In genomic region chr22:48218889-48219420, GRCh38 we compare ENCODE assay signal across 24 cellular contexts.
DNase-seq lines count a peak whose midpoint lies in the region; ATAC-seq, FAIRE-seq and TF ChIP-seq lines count a peak whose summit lies in the region.
"Had no signal": no experiment of that assay in that cellular context is flagged by ENCODE, and none has a peak within 500 bp of the region (broad histone marks: within the 10 kb centered on the region; RNA-seq: fewer than 3 reads in every experiment).

No MANE protein-coding gene starts in this region.

- no peak overlapping the region for H4K8ac ChIP-seq in H1 (ENCODE audit: extremely low read depth, insufficient read depth, low read length)

- TF ChIP-seq CTCF in H1 (IDR thresholded peaks at IDR 0.05; ENCODE audit: control extremely low read depth in 1 of 3, insufficient read depth in 1 of 3, low read depth in 1 of 3, low read length in 3 of 3): no peak
- no peak for TF ChIP-seq CTCF in lung (IDR thresholded peaks at IDR 0.05; ENCODE audit: control extremely low read depth, extremely low read depth)
- no peak for TF ChIP-seq CTCF in testis (IDR thresholded peaks at IDR 0.05)

- peak overlapping the region; percentile 77 for H2AFZ ChIP-seq in H1 (ENCODE audit: low read length)
- H2AFZ ChIP-seq: GM23248 had no signal

- H4K20me1 ChIP-seq in H1 (replicated peaks in 1 of 2; ENCODE audit: control insufficient read depth in 1 of 2, insufficient read depth in 2 of 2, low read length in 2 of 2): no peaks in the 10 kb centered on the region
- H4K20me1 ChIP-seq: BLaER1 treated with 17β-estradiol and CSF1 and Interleukin-3, amounts not matched to agents 10 nM and 100 nM had no signal

- no peaks in the 10 kb centered on the region for H3K79me1 ChIP-seq in H1 (ENCODE audit: low read depth, low read length)

- no peak overlapping the region for H3K56ac ChIP-seq in H1 (replicated peaks; ENCODE audit: insufficient read length, low read depth, low read length)

- H2AK5ac ChIP-seq in H1 (ENCODE audit: low read depth, low read length): no peak overlapping the region

- WGBS in H1 (ENCODE audit: extremely low coverage in 1 of 2, insufficient coverage in 1 of 2, insufficient read length in 1 of 2, insufficient replicate concordance in 2 of 2, low coverage in 1 of 2, low lambda C conversion rate in 2 of 2, missing lambda C conversion rate in 1 of 2), 2 experiments: 70% methylated on average over 7 of the region's 7 CpGs; no CpG with 5 or more reads in 1 of the 2 experiments
- WGBS in lung, 2 donors: 53 to 55% methylated on average over 7 of the region's 7 CpGs
- 58% methylated on average over 7 of the region's 7 CpGs for WGBS in testis, 2 donors

- H4K5ac ChIP-seq in H1 (ENCODE audit: insufficient read length, low read depth, low read length): no peak overlapping the region

- CTCF ChIA-PET in H1 (lab: Charles Lee; ENCODE audit: partially characterized antibody): interaction anchor here (0.6 to 1.0 kb wide), 3 partner anchors 23 to 71 kb away, joined by 3 to 4 read pairs (median 3); no protein-coding TSS in a partner anchor

- 0 out of 2 replicates have a peak overlapping the region, but pooled peaks have one; percentile 53 for H2BK12ac ChIP-seq in H1 (ENCODE audit: low read depth, low read length)

- H3K79me2 ChIP-seq in H1 (ENCODE audit: control insufficient read depth in 1 of 2, insufficient read depth in 2 of 2, low read length in 2 of 2): no peaks in the 10 kb centered on the region

- no peak overlapping the region; a peak in 1 of 4 replicates for H3K4me2 ChIP-seq in H1 (ENCODE audit: insufficient read depth in 1 of 2, low read depth in 2 of 2, low read length in 2 of 2)
- H3K4me2 ChIP-seq: BLaER1 treated with 17β-estradiol and CSF1 and Interleukin-3, amounts not matched to agents 10 nM and 100 nM had no signal

- H2BK20ac ChIP-seq in H1 (ENCODE audit: low read length): no peak overlapping the region

- H3K4ac ChIP-seq in H1 (replicated peaks; ENCODE audit: insufficient read length, low read depth, low read length): no peak overlapping the region

- no peak overlapping the region for H3K14ac ChIP-seq in H1 (ENCODE audit: insufficient read length)

- intact Hi-C loops in testis (cut with DNase I; ENCODE audit: low total_unique reads): no loop called here

- no peak overlapping the region; the same call in 1 of the 2 replicates for H2BK15ac ChIP-seq in H1 (ENCODE audit: low read length)

- TF ChIP-seq RAD21 in H1 (IDR thresholded peaks at IDR 0.05 in 1 of 2, conservative IDR thresholded peaks at IDR 0.05 in 1 of 2; ENCODE audit: low read depth in 2 of 2, low read length in 2 of 2): no peak; a peak in 1 of 4 replicates

- ATAC-seq in lung (ENCODE audit: insufficient read depth, low FRiP score) (no peak), GM18511 (IDR thresholded peaks at IDR 0.05; ENCODE audit: unreplicated experiment) (no peak)
- ATAC-seq: HCT116, Panc1 had no signal

- TF ChIP-seq EP300 in H1 (IDR thresholded peaks at IDR 0.05; ENCODE audit: borderline replicate concordance in 1 of 2, low read depth in 2 of 2, low read length in 2 of 2): no peak

- no peak overlapping the region for H2BK5ac ChIP-seq in H1 (ENCODE audit: low read depth, low read length)

- H3K36me3 ChIP-seq in H7 (replicated peaks; ENCODE audit: control insufficient read depth, insufficient read depth, low read length) (no peaks in the 10 kb centered on the region), H1 (ENCODE audit: control insufficient read depth in 2 of 4, insufficient read depth in 4 of 4, low read length in 3 of 4) (no peaks in the 10 kb centered on the region), lung (ENCODE audit: control insufficient read depth in 2 of 2, insufficient read depth in 2 of 2, low read length in 2 of 2) (no peaks in the 10 kb centered on the region), testis (ENCODE audit: low read depth, missing control alignments) (no peaks in the 10 kb centered on the region)
- H3K36me3 ChIP-seq: BLaER1 treated with 17β-estradiol and CSF1 and Interleukin-3, amounts not matched to agents 10 nM and 100 nM had no signal

- H3K27ac ChIP-seq in H1 (ENCODE audit: low read depth, low read length): no peak overlapping the region
- no peak overlapping the region for H3K27ac ChIP-seq in lung (ENCODE audit: low read depth in 1 of 2, low read length in 1 of 2)
- H3K27ac ChIP-seq in testis: no peak overlapping the region
- H3K27ac ChIP-seq: BLaER1 treated with 17β-estradiol and CSF1 and Interleukin-3, amounts not matched to agents 10 nM and 100 nM; GM23248; RWPE1 had no signal

- no peak for TF ChIP-seq POLR2A in H1 (IDR thresholded peaks at IDR 0.05; ENCODE audit: control extremely low read depth in 1 of 2, low read depth in 2 of 2, low read length in 2 of 2)
- TF ChIP-seq POLR2A in testis (IDR thresholded peaks at IDR 0.05): no peak

- H2BK120ac ChIP-seq in H1 (replicated peaks; ENCODE audit: low read depth, low read length): no peak overlapping the region

- H3K23ac ChIP-seq in H1 (ENCODE audit: insufficient read length): no peak overlapping the region

- H3K4me1 ChIP-seq in H1 (replicated peaks in 1 of 4; ENCODE audit: control insufficient read depth in 3 of 4, insufficient read depth in 4 of 4, low read length in 3 of 4): peaks cover 0 to 9% (median 3%) of the 10 kb centered on the region in 4 experiments; a peak in 3 of 7 replicates
- H3K4me1 ChIP-seq in lung (ENCODE audit: control insufficient read depth in 2 of 2, insufficient read depth in 2 of 2, low read length in 2 of 2): no peaks in the 10 kb centered on the region
- no peaks in the 10 kb centered on the region for H3K4me1 ChIP-seq in testis
- H3K4me1 ChIP-seq: BLaER1 treated with 17β-estradiol and CSF1 and Interleukin-3, amounts not matched to agents 10 nM and 100 nM had no signal

- DNase-seq in H7: peak; percentile 66
- peak in 1 of 2 experiments; percentile 44 for DNase-seq in H1 (ENCODE audit: low read depth in 1 of 2, low spot score in 2 of 2)
- peak; percentile 18 for DNase-seq in lung (ENCODE audit: low spot score)
- peak; percentile 3 for DNase-seq in testis
- DNase-seq in NCI-H748 treated with DMSO at 0.1 percent for 48 hours (lab: John Stamatoyannopoulos, UW): no peak
- DNase-seq in pons (ENCODE audit: low spot score): no peak
- DNase-seq: AML-193; CD4-positive, alpha-beta T cell; GM23248; NCI-H1048; NCI-H1417; NCI-H1694; NCI-H2029 treated with DMSO at 0.1 percent for 48 hours; NCI-H446 treated with DMSO at 0.1 percent for 48 hours; NCI-H526 treated with DMSO at 0.1 percent for 48 hours; SHP77 had no signal

- POLR2A ChIA-PET in H1 (lab: Charles Lee; ENCODE audit: partially characterized antibody): no interaction called here

- no peak overlapping the region for H3K9ac ChIP-seq in H1 (replicated peaks in 1 of 4; ENCODE audit: extremely low read depth in 1 of 4, low read depth in 3 of 4, low read length in 3 of 4)
- H3K9ac ChIP-seq: BLaER1 treated with 17β-estradiol and CSF1 and Interleukin-3, amounts not matched to agents 10 nM and 100 nM; GM23248 had no signal

- H3K18ac ChIP-seq in H1 (ENCODE audit: extremely low read depth, low read length): 0 out of 2 replicates have a peak overlapping the region, but pooled peaks have one; percentile 83

- H3K23me2 ChIP-seq in H1 (ENCODE audit: low read depth, low read length): no peaks in the 10 kb centered on the region

- no peaks in the 10 kb centered on the region for H3K9me3 ChIP-seq in H1 (ENCODE audit: insufficient read depth in 2 of 2, low read depth in 1 of 2, low read length in 1 of 2)
- H3K9me3 ChIP-seq in lung (ENCODE audit: control insufficient read depth in 2 of 2, insufficient read depth in 1 of 2, low read length in 1 of 2): peaks cover 2 to 9% of the 10 kb centered on the region in 2 donors
- no peaks in the 10 kb centered on the region for H3K9me3 ChIP-seq in testis

- no peak overlapping the region for H4K91ac ChIP-seq in H1 (replicated peaks; ENCODE audit: insufficient read length, low read length)

- no peak for FAIRE-seq in H1 (lab: Jason Lieb, UNC)
- FAIRE-seq: A204.1, D721Med, GM18507 had no signal

- H3K27me3 ChIP-seq in H7 (ENCODE audit: control insufficient read depth, insufficient read depth, low read length) (no peaks in the 10 kb centered on the region), H1 (replicated peaks in 1 of 4; ENCODE audit: control insufficient read depth in 3 of 4, extremely low read depth in 1 of 4, insufficient read depth in 3 of 4, low read length in 3 of 4) (0 out of 7 replicates have a peak, but pooled peaks cover 0 to 3% (median 0%) of the 10 kb centered on the region in 4 experiments), lung (ENCODE audit: control insufficient read depth, insufficient read depth) (no peaks in the 10 kb centered on the region), testis (no peaks in the 10 kb centered on the region)
- H3K27me3 ChIP-seq: BLaER1 treated with 17β-estradiol and CSF1 and Interleukin-3, amounts not matched to agents 10 nM and 100 nM had no signal

- H3K4me3 ChIP-seq in H7 (ENCODE audit: insufficient read depth, low read depth, low read length) (no peak overlapping the region), H1 (ENCODE audit: extremely low read depth in 1 of 4, insufficient read depth in 2 of 4, low read depth in 3 of 4, low read length in 4 of 4) (no peak overlapping the region), lung (no peak overlapping the region), testis (no peak overlapping the region)
- H3K4me3 ChIP-seq: BLaER1 treated with 17β-estradiol and CSF1 and Interleukin-3, amounts not matched to agents 10 nM and 100 nM; GM23248 had no signal

TF ChIP-seq in H1, 55 proteins besides CTCF, POLR2A, EP300 and RAD21:
- TF ChIP-seq SP1 (IDR thresholded peaks at IDR 0.05; ENCODE audit: low read depth, low read length) (no peak), NANOG (IDR thresholded peaks at IDR 0.05; ENCODE audit: insufficient read depth, low read depth, low read length, poor library complexity, severe bottlenecking) (peak; percentile 43)

Comparison
In these comparisons a context has a peak if more than half of its experiments do, and no peak if none do; other contexts are left out.
1. DNase-seq: peak in H7 (single experiment), lung (single experiment) and testis (single experiment); none in NCI-H748 treated with DMSO at 0.1 percent for 48 hours (single experiment) and pons (single experiment).